Comparison of ENCODE assay signal across 8 cellular contexts in genomic region chr2:26561918-26562810, GRCh38.
A peak's percentile ranks its signal among the peaks of the same experiment; 100 is the strongest.
DNase-seq lines count a peak whose midpoint lies in the region; ATAC-seq and TF ChIP-seq lines count a peak whose summit lies in the region.

No MANE protein-coding gene starts in this region.

- H3K27me3 Mint-ChIP-seq in WTC11 (ENCODE audit: low read depth) (peaks cover 43% of the 10 kb centered on the region), natural killer cell (ENCODE audit: low read depth in 2 of 2) (peaks cover 57 to 61% of the 10 kb centered on the region in 2 donors)

- WGBS in esophagus, 2 donors, result 18 to 19% methylated on average over 64 to 69 of the region's 69 CpGs

- POLR2A ChIA-PET in WTC11 (lab: Charles Lee), result interaction anchor here (0.6 kb wide), 1 partner anchor 411 kb away, joined by 6 read pairs; no protein-coding TSS in a partner anchor

- TF ChIP-seq CTCF in WTC11 (IDR thresholded peaks at IDR 0.05) (no peak), natural killer cell (IDR thresholded peaks at IDR 0.05) (no peak)

- H3K4me3 Mint-ChIP-seq in WTC11 (peak overlapping the region; percentile 62), natural killer cell (peak overlapping the region; percentile 31)

- H3K36me3 ChIP-seq in esophagus (ENCODE audit: control insufficient read depth in 2 of 2, insufficient read depth in 2 of 2, low read length in 1 of 2), result no peaks in the 10 kb centered on the region

- H3K27ac Mint-ChIP-seq in WTC11 (no peak overlapping the region), natural killer cell (no peak overlapping the region)

- intact Hi-C loops in natural killer cell (cut with micrococcal nuclease), result no loop called here

- H3K4me1 Mint-ChIP-seq in WTC11 (peaks cover 8% of the 10 kb centered on the region), natural killer cell (peaks cover 0 to 4% of the 10 kb centered on the region in 2 donors)

- H3K4me3 ChIP-seq in esophagus (ENCODE audit: low read depth in 1 of 2, low read length in 2 of 2), result peak overlapping the region; percentile 23

- ATAC-seq in WTC11 (peak; percentile 49), natural killer cell (peak; percentile 19 to 85 (median 63)), GM21576 (IDR thresholded peaks at IDR 0.05; ENCODE audit: unreplicated experiment) (no peak), HG03025 (IDR thresholded peaks at IDR 0.05; ENCODE audit: low FRiP score, unreplicated experiment) (no peak)

- H3K9me3 Mint-ChIP-seq in WTC11 (no peaks in the 10 kb centered on the region), natural killer cell (no peaks in the 10 kb centered on the region)

- H3K36me3 Mint-ChIP-seq in WTC11, result no peaks in the 10 kb centered on the region
- no peaks in the 10 kb centered on the region for H3K36me3 Mint-ChIP-seq in natural killer cell

- H3K4me1 ChIP-seq in esophagus (ENCODE audit: control insufficient read depth in 2 of 2, insufficient read depth in 2 of 2, low read length in 1 of 2), result peaks cover 0 to 4% of the 10 kb centered on the region in 2 donors

- H3K9me3 ChIP-seq in esophagus (ENCODE audit: control insufficient read depth in 2 of 2, insufficient read depth in 1 of 2, low read depth in 1 of 2, low read length in 1 of 2), result no peaks in the 10 kb centered on the region

- H3K27ac ChIP-seq in esophagus (ENCODE audit: low read depth in 2 of 2, low read length in 1 of 2), result no peak overlapping the region

- DNase-seq in COLO829 (ENCODE audit: low spot score) (peak; percentile 40), LoVo (ENCODE audit: low spot score) (peak; percentile 65), WTC11 (ENCODE audit: low spot score) (peak; percentile 47), natural killer cell (no peak), NCI-H1694 (lab: John Stamatoyannopoulos, UW) (no peak)

- peaks cover 0 to 3% of the 10 kb centered on the region in 2 donors for H3K27me3 ChIP-seq in esophagus (ENCODE audit: control insufficient read depth in 1 of 2, insufficient read depth in 2 of 2, low read length in 2 of 2)

- CTCF ChIA-PET in WTC11 (lab: Charles Lee), result interaction anchor here (0.7 to 7.9 kb wide), 7 partner anchors 9 to 42 kb away, joined by 3 to 83 read pairs (median 8); no protein-coding TSS in a partner anchor

TF ChIP-seq in WTC11, 78 proteins besides CTCF, POLR2A, EP300 and RAD21:
- TF ChIP-seq ZNF423 (CRISPR knock-in tag; IDR thresholded peaks at IDR 0.05) (peak; percentile 18), PRRX2 (CRISPR knock-in tag; IDR thresholded peaks at IDR 0.05) (no peak)
TF ChIP-seq in WTC11: peak in this region for 1.

Comparison
In these comparisons a context has a peak if more than half of its experiments do, and no peak if none do; other contexts are left out.
1. DNase-seq: peak in COLO829 (single experiment), LoVo (single experiment) and WTC11 (single experiment); none in natural killer cell (single experiment) and NCI-H1694 (single experiment).
2. ATAC-seq: peak in WTC11 (single experiment) and natural killer cell (3 of 3); none in GM21576 (single experiment) and HG03025 (single experiment).